ENCODE assay signal across 9 cellular contexts in genomic region chr3:58899159-58899952, GRCh38.
DNase-seq lines count a peak whose midpoint lies in the region; ATAC-seq and TF ChIP-seq lines count a peak whose summit lies in the region.
"Had no signal": no experiment of that assay in that cellular context is flagged by ENCODE, and none has a peak within 500 bp of the region (broad histone marks: within the 10 kb centered on the region; RNA-seq: fewer than 3 reads in every experiment).

No MANE protein-coding gene starts in this region.

- no peaks in the 10 kb centered on the region for H3K4me1 Mint-ChIP-seq in MCF 10A (ENCODE audit: insufficient read depth, unreplicated experiment)
- H3K4me1 Mint-ChIP-seq in activated CD4-positive, alpha-beta memory T cell treated with anti-CD3 and anti-CD28 coated beads, Interleukin-2, amount 10 ng/mL, durations not matched to agents 7 days and 5 days, result peaks cover 36% of the 10 kb centered on the region

- H3K4me3 ChIP-seq in mammary epithelial cell (replicated peaks in 1 of 3; ENCODE audit: insufficient read depth in 1 of 3, low read depth in 2 of 3, low read length in 3 of 3) (no peak overlapping the region), left ventricle myocardium inferior (no peak overlapping the region)

- CTCF ChIA-PET in MCF 10A (lab: Yijun Ruan, JAX), result no interaction called here
- CTCF ChIA-PET in mammary epithelial cell (lab: Charles Lee; ENCODE audit: low non-redundant PET), result no interaction called here
- CTCF ChIA-PET in activated CD4-positive, alpha-beta memory T cell treated with anti-CD3 and anti-CD28 coated beads, Interleukin-2, amount 10 ng/mL, durations not matched to agents 7 days and 5 days (lab: Charles Lee), result interaction anchor here (0.6 kb wide), 1 partner anchor 75 kb away, joined by 3 read pairs; no protein-coding TSS in a partner anchor

- WGBS in mammary epithelial cell (ENCODE audit: low coverage, missing lambda C conversion rate), result 83% methylated on average over 4 of the region's 8 CpGs

- no peaks in the 10 kb centered on the region for H3K36me3 ChIP-seq in mammary epithelial cell (ENCODE audit: insufficient read depth, low read length)
- H3K36me3 ChIP-seq in left ventricle myocardium inferior, result no peaks in the 10 kb centered on the region

- no peak overlapping the region for H3K27ac ChIP-seq in mammary epithelial cell (ENCODE audit: insufficient read depth, low read depth, low read length)
- peak overlapping the region; percentile 74 for H3K27ac ChIP-seq in left ventricle myocardium inferior (replicated peaks)

- no peak overlapping the region for H3K9ac ChIP-seq in mammary epithelial cell (ENCODE audit: insufficient read depth, low read length)

- H3K27me3 ChIP-seq in mammary epithelial cell (ENCODE audit: insufficient read depth, low read length) (no peaks in the 10 kb centered on the region), left ventricle myocardium inferior (ENCODE audit: low read depth) (peaks cover 9% of the 10 kb centered on the region)

- H2AFZ ChIP-seq in mammary epithelial cell (ENCODE audit: low read depth, low read length), result no peak overlapping the region

- H3K27ac Mint-ChIP-seq in MCF 10A (ENCODE audit: low read depth, unreplicated experiment), result no peak overlapping the region
- H3K27ac Mint-ChIP-seq in activated CD4-positive, alpha-beta memory T cell treated with anti-CD3 and anti-CD28 coated beads, Interleukin-2, amount 10 ng/mL, durations not matched to agents 7 days and 5 days, result peak overlapping the region; percentile 57

- dilution Hi-C loops in mammary epithelial cell (cut with HindIII; ENCODE audit: low sequenced_read_pairs), result no loop called here

- H3K4me1 ChIP-seq in mammary epithelial cell (ENCODE audit: insufficient read depth, low read length) (no peaks in the 10 kb centered on the region), left ventricle myocardium inferior (peaks cover 23% of the 10 kb centered on the region)

- TF ChIP-seq CTCF in MCF 10A (IDR thresholded peaks at IDR 0.05; ENCODE audit: unreplicated experiment), result no peak
- no peak for TF ChIP-seq CTCF in mammary epithelial cell (conservative IDR thresholded peaks at IDR 0.05 in 1 of 2, IDR thresholded peaks at IDR 0.05 in 1 of 2; ENCODE audit: extremely low read depth in 1 of 2, insufficient read depth in 1 of 2, low read depth in 1 of 2, low read length in 2 of 2)
- TF ChIP-seq CTCF in left ventricle myocardium inferior (IDR thresholded peaks at IDR 0.05; ENCODE audit: borderline replicate concordance), result no peak

- DNase-seq in MCF 10A (ENCODE audit: unreplicated experiment) (peak; percentile 1), mammary epithelial cell (no peak), left ventricle myocardium inferior (peak; percentile 58), SW 1271 (lab: John Stamatoyannopoulos, UW) (no peak), HuH-7 (ENCODE audit: low spot score) (no peak)
- DNase-seq in activated CD4-positive, alpha-beta memory T cell treated with anti-CD3 and anti-CD28 coated beads, Interleukin-2, amount 10 ng/mL, durations not matched to agents 7 days and 5 days, result peak; percentile 62
- DNase-seq in stimulated activated CD8-positive, alpha-beta memory T cell treated with anti-CD3 and anti-CD28 coated beads, Interleukin-7, amount 100 ng/mL, for 48 hours (ENCODE audit: extremely low read depth in 1 of 2, low read depth in 1 of 2), result peak; percentile 34 to 54
- DNase-seq: DND-41 had no signal

- ATAC-seq in HG03432 (IDR thresholded peaks at IDR 0.05; ENCODE audit: unreplicated experiment), result peak; percentile 89

- POLR2A ChIA-PET in MCF 10A (lab: Yijun Ruan, JAX), result interaction anchor here (1.4 kb wide), 1 partner anchor 13 kb away, joined by 3 read pairs; no protein-coding TSS in a partner anchor
- POLR2A ChIA-PET in activated CD4-positive, alpha-beta memory T cell treated with anti-CD3 and anti-CD28 coated beads, Interleukin-2, amount 10 ng/mL, durations not matched to agents 7 days and 5 days (lab: Charles Lee), result interaction anchor here (1.2 kb wide), 1 partner anchor 26 kb away, joined by 3 read pairs; no protein-coding TSS in a partner anchor

- H3K9me3 Mint-ChIP-seq in MCF 10A (ENCODE audit: unreplicated experiment), result peaks cover 7% of the 10 kb centered on the region
- peaks cover 7% of the 10 kb centered on the region for H3K9me3 Mint-ChIP-seq in activated CD4-positive, alpha-beta memory T cell treated with anti-CD3 and anti-CD28 coated beads, Interleukin-2, amount 10 ng/mL, durations not matched to agents 7 days and 5 days

- H3K9me3 ChIP-seq in mammary epithelial cell (replicated peaks; ENCODE audit: insufficient read depth, low read length) (no peaks in the 10 kb centered on the region), left ventricle myocardium inferior (replicated peaks) (peaks cover 9% of the 10 kb centered on the region)

- no peak overlapping the region for H3K4me3 Mint-ChIP-seq in MCF 10A (ENCODE audit: unreplicated experiment)
- H3K4me3 Mint-ChIP-seq in activated CD4-positive, alpha-beta memory T cell treated with anti-CD3 and anti-CD28 coated beads, Interleukin-2, amount 10 ng/mL, durations not matched to agents 7 days and 5 days, result peak overlapping the region; percentile 45

- H4K20me1 ChIP-seq in mammary epithelial cell (ENCODE audit: insufficient read depth, low read length), result no peaks in the 10 kb centered on the region

- no peak overlapping the region for H3K4me2 ChIP-seq in mammary epithelial cell (ENCODE audit: insufficient read depth, low read depth, low read length)

- BruUV-seq in MCF 10A (replicated peaks; lab: Mats Ljungman, UMichigan), result no TSS peak
- no TSS peak for BruUV-seq in mammary epithelial cell (replicated peaks; lab: Mats Ljungman, UMichigan)

- intact Hi-C loops in MCF 10A (cut with micrococcal nuclease), result no loop called here
- intact Hi-C loops in mammary epithelial cell (cut with micrococcal nuclease), result no loop called here
- intact Hi-C loops in left ventricle myocardium inferior (cut with micrococcal nuclease), result no loop called here

- in situ Hi-C loops in mammary epithelial cell (cut with MboI; ENCODE audit: low sequenced_read_pairs in 2 of 2), result no loop called here

- H3K27me3 Mint-ChIP-seq in MCF 10A (ENCODE audit: insufficient read depth, unreplicated experiment), result no peaks in the 10 kb centered on the region
- H3K27me3 Mint-ChIP-seq in activated CD4-positive, alpha-beta memory T cell treated with anti-CD3 and anti-CD28 coated beads, Interleukin-2, amount 10 ng/mL, durations not matched to agents 7 days and 5 days, result peaks cover 6% of the 10 kb centered on the region

- no peaks in the 10 kb centered on the region for H3K79me2 ChIP-seq in mammary epithelial cell (ENCODE audit: insufficient read depth, low read length)

- H3K36me3 Mint-ChIP-seq in MCF 10A (ENCODE audit: insufficient read depth, unreplicated experiment), result no peaks in the 10 kb centered on the region
- peaks cover 15% of the 10 kb centered on the region for H3K36me3 Mint-ChIP-seq in activated CD4-positive, alpha-beta memory T cell treated with anti-CD3 and anti-CD28 coated beads, Interleukin-2, amount 10 ng/mL, durations not matched to agents 7 days and 5 days (ENCODE audit: low read depth)

Comparison
In these comparisons a context has a peak if more than half of its experiments do, and no peak if none do; other contexts are left out.
1. DNase-seq: peak in MCF 10A (single experiment), activated CD4-positive, alpha-beta memory T cell treated with anti-CD3 and anti-CD28 coated beads, Interleukin-2, amount 10 ng/mL, durations not matched to agents 7 days and 5 days (single experiment), left ventricle myocardium inferior (single experiment) and stimulated activated CD8-positive, alpha-beta memory T cell treated with anti-CD3 and anti-CD28 coated beads, Interleukin-7, amount 100 ng/mL, for 48 hours (2 of 2); none in mammary epithelial cell (single experiment), SW 1271 (0 of 2) and HuH-7 (single experiment).